1 cellular context compared by ENCODE assay signal in genomic region chr5:143051244-143052058, GRCh38.
TF ChIP-seq lines count a peak whose summit lies in the region.

No MANE protein-coding gene starts in this region.

TF ChIP-seq in K562, 482 proteins besides CTCF, POLR2A, EP300 and RAD21 (continued from another document):
- 0 out of 2 replicates have a peak, but pooled peaks have one; percentile 21 for TF ChIP-seq ATF4 (CRISPR knock-in tag; IDR thresholded peaks at IDR 0.05)
- TF ChIP-seq IRF9 (tag; IDR thresholded peaks at IDR 0.05), result peak; percentile 94
- TF ChIP-seq OTX1 (CRISPR knock-in tag; IDR thresholded peaks at IDR 0.05), result no peak
- TF ChIP-seq HDAC6 (IDR thresholded peaks at IDR 0.05; ENCODE audit: low read depth, low read length), result no peak
- no peak for TF ChIP-seq SOX6 (IDR thresholded peaks at IDR 0.05)
- peak; percentile 33; the same call in 1 of the 2 replicates for TF ChIP-seq ZNF239 (CRISPR knock-in tag; IDR thresholded peaks at IDR 0.05)
- TF ChIP-seq SIRT6 (IDR thresholded peaks at IDR 0.05; ENCODE audit: low read depth, low read length), result no peak
- TF ChIP-seq HINFP (tag; conservative IDR thresholded peaks at IDR 0.05; ENCODE audit: low read depth), result no peak
- TF ChIP-seq CREBBP (IDR thresholded peaks at IDR 0.05; ENCODE audit: low read depth, low read length), result no peak
- TF ChIP-seq RFX1 (IDR thresholded peaks at IDR 0.05), result peak; percentile 73
- no peak for TF ChIP-seq ASH1L (IDR thresholded peaks at IDR 0.05; ENCODE audit: borderline replicate concordance, low read depth, partially characterized antibody)
- TF ChIP-seq DNMT1 (IDR thresholded peaks at IDR 0.05), result no peak
- peak; percentile 18; the same call in 1 of the 2 replicates for TF ChIP-seq MGA (IDR thresholded peaks at IDR 0.05)
- no peak for TF ChIP-seq NONO (IDR thresholded peaks at IDR 0.05; ENCODE audit: low read depth in 2 of 2, low read length in 1 of 2)
- TF ChIP-seq CSDE1 (IDR thresholded peaks at IDR 0.05), result no peak
- TF ChIP-seq FOXA1 (IDR thresholded peaks at IDR 0.05; ENCODE audit: borderline replicate concordance), result no peak
- TF ChIP-seq PRDM10 (IDR thresholded peaks at IDR 0.05; ENCODE audit: partially characterized antibody), result no peak
- 0 out of 2 replicates have a peak, but pooled peaks have one; percentile 17 for TF ChIP-seq ARID3A (IDR thresholded peaks at IDR 0.05; ENCODE audit: borderline replicate concordance, low read depth, low read length)
- TF ChIP-seq ZNF134 (CRISPR knock-in tag; conservative IDR thresholded peaks at IDR 0.05), result peak; percentile 51; the same call in 1 of the 2 replicates
- no peak for TF ChIP-seq USF1 (CRISPR knock-in tag; IDR thresholded peaks at IDR 0.05)
- TF ChIP-seq ETV5 (CRISPR knock-in tag; IDR thresholded peaks at IDR 0.05; ENCODE audit: low read depth), result no peak
- no peak for TF ChIP-seq CREB1 (IDR thresholded peaks at IDR 0.05)
- no peak for TF ChIP-seq CREB1 (CRISPR knock-in tag; IDR thresholded peaks at IDR 0.05)
- TF ChIP-seq JUND (IDR thresholded peaks at IDR 0.05; ENCODE audit: borderline replicate concordance, low read depth, low read length), result peak; percentile 38; the same call in 1 of the 2 replicates
- TF ChIP-seq JUND (tag; IDR thresholded peaks at IDR 0.05; ENCODE audit: borderline replicate concordance, low read depth, low read length), result peak; percentile 12; the same call in 1 of the 3 replicates
- TF ChIP-seq MEF2D (tag; conservative IDR thresholded peaks at IDR 0.05; ENCODE audit: low read depth), result peak; percentile 66; the same call in 1 of the 2 replicates
- TF ChIP-seq POLR3A (IDR thresholded peaks at IDR 0.05; ENCODE audit: borderline replicate concordance, extremely low read depth, insufficient read depth, insufficient read length), result no peak
- TF ChIP-seq SFPQ (IDR thresholded peaks at IDR 0.05; ENCODE audit: low read depth, low read length), result no peak
- TF ChIP-seq ZNF830 (CRISPR knock-in tag; IDR thresholded peaks at IDR 0.05), result no peak
- TF ChIP-seq ETS1 (conservative IDR thresholded peaks at IDR 0.05; ENCODE audit: control insufficient read depth, low read depth, low read length), result no peak
